In genomic region chr9:114936566-114936965, GRCh38 we compare ENCODE assay signal across 19 cellular contexts. TPM values are rescaled to one million over a fixed set of nuclear protein-coding genes. Genes with fewer than 3 reads are reported as not detected.
DNase-seq lines count a peak whose midpoint lies in the region; FAIRE-seq and TF ChIP-seq lines count a peak whose summit lies in the region.
"Had no signal": no experiment of that assay in that cellular context is flagged by ENCODE, and none has a peak within 500 bp of the region (broad histone marks: within the 10 kb centered on the region; RNA-seq: fewer than 3 reads in every experiment).

No MANE protein-coding gene starts in this region.

- DNase-seq in AML-193 (lab: John Stamatoyannopoulos, UW): peak; percentile 82
- DNase-seq in H54 (ENCODE audit: insufficient read length, low spot score): no peak
- peak; percentile 81 for DNase-seq in NOMO-1 treated with DMSO at 0.1 percent for 48 hours (lab: John Stamatoyannopoulos, UW; ENCODE audit: unreplicated experiment)
- DNase-seq in fibroblast of gingiva (ENCODE audit: low read depth): peak; percentile 33
- no peak for DNase-seq in left ventricle myocardium inferior
- DNase-seq in T-helper 1 cell: no peak
- DNase-seq in T-helper 9 cell: no peak
- no peak for DNase-seq in nephron progenitor cell
- DNase-seq: CD8-positive, alpha-beta memory T cell; DND-41; H9; NCI-H1092; NCI-H1694; NCI-H2107; NCI-H226; NCI-H526 treated with DMSO at 0.1 percent for 48 hours had no signal

- no peaks in the 10 kb centered on the region for H3K36me3 ChIP-seq in left ventricle myocardium inferior

- TF ChIP-seq CTCF in left ventricle myocardium inferior (IDR thresholded peaks at IDR 0.05; ENCODE audit: borderline replicate concordance) (no peak), nephron progenitor cell (IDR thresholded peaks at IDR 0.05) (no peak)

- no peaks in the 10 kb centered on the region for H3K9me3 ChIP-seq in left ventricle myocardium inferior (replicated peaks)
- H3K9me3 ChIP-seq: A549 had no signal

- no peak overlapping the region for H3K4me3 Mint-ChIP-seq in nephron progenitor cell
- H3K4me3 Mint-ChIP-seq: B cell; CD8-positive, alpha-beta memory T cell; H9 had no signal

- H3K27ac Mint-ChIP-seq in nephron progenitor cell: no peak overlapping the region
- H3K27ac Mint-ChIP-seq: B cell, H9 had no signal

- no peaks in the 10 kb centered on the region for H3K4me1 ChIP-seq in left ventricle myocardium inferior
- H3K4me1 ChIP-seq: A549 had no signal

- H3K27me3 ChIP-seq in left ventricle myocardium inferior (ENCODE audit: low read depth): peaks cover 41% of the 10 kb centered on the region

- TF ChIP-seq POLR2A in H54 (IDR thresholded peaks at IDR 0.05; ENCODE audit: low read depth, low read length): no peak

- no peak overlapping the region for H3K4me3 ChIP-seq in left ventricle myocardium inferior
- H3K4me3 ChIP-seq: A549 had no signal

- H3K4me1 Mint-ChIP-seq in nephron progenitor cell: no peaks in the 10 kb centered on the region

- H3K27me3 Mint-ChIP-seq in nephron progenitor cell (ENCODE audit: low read depth, poor library complexity): peaks cover 21% of the 10 kb centered on the region
- H3K27me3 Mint-ChIP-seq: CD8-positive, alpha-beta memory T cell had no signal

- no peak overlapping the region for H3K27ac ChIP-seq in left ventricle myocardium inferior (replicated peaks)
- H3K27ac ChIP-seq: A549 had no signal

- no peaks in the 10 kb centered on the region for H3K36me3 Mint-ChIP-seq in nephron progenitor cell (ENCODE audit: low read depth)
- H3K36me3 Mint-ChIP-seq: CD8-positive, alpha-beta memory T cell had no signal

- FAIRE-seq in H54 (lab: Jason Lieb, UNC): peak; percentile 15
- FAIRE-seq: A549 had no signal

- intact Hi-C loops in left ventricle myocardium inferior (cut with micrococcal nuclease): no loop called here

- no peaks in the 10 kb centered on the region for H3K9me3 Mint-ChIP-seq in nephron progenitor cell
- H3K9me3 Mint-ChIP-seq: CD8-positive, alpha-beta memory T cell; H9 had no signal

RNA-seq across cellular contexts. Expression of gene TNFSF8, which starts 6.2 kb away (rescaled TPM):
- total RNA-seq in left ventricle myocardium inferior: 0.63 TPM
- total RNA-seq: H9, LHCN-M2 had no signal

Comparison
In these comparisons a context has a peak if more than half of its experiments do, and no peak if none do; other contexts are left out.
1. DNase-seq: peak in AML-193 (2 of 2), NOMO-1 treated with DMSO at 0.1 percent for 48 hours (single experiment) and fibroblast of gingiva (single experiment); none in H54 (single experiment), left ventricle myocardium inferior (single experiment), T-helper 1 cell (0 of 5), T-helper 9 cell (single experiment) and nephron progenitor cell (single experiment).